Comparison of ENCODE assay signal across 33 cellular contexts in the genomic region with DNA sequence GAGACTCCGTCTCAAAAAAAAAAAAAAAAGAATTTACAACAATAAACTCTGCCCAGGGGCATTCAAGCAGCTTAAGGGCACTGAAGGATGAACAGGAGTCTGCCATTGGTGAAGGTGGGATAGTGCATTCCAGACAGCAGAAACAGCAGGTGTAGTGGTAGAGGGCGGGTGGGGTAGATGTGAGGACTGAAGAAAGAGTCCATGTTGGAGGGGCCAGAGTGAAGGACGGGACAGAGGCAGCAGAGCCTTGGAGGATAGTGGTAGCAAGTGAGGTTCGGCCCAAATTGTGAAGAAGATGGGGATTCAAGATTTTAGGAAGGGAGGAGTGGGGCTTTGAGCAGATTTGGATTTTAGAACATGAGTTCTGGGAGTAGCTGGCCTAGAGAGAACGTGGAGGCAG.
"Had no signal": no experiment of that assay in that cellular context is flagged by ENCODE, and none has a peak within 500 bp of the region (broad histone marks: within the 10 kb centered on the region; RNA-seq: fewer than 3 reads in every experiment).

No MANE protein-coding gene starts in this region.

- H3K36me3 ChIP-seq: adrenal gland, esophagus squamous epithelium, gastroesophageal sphincter, heart right ventricle had no signal

- H3K36me3 Mint-ChIP-seq: activated CD4-positive, alpha-beta memory T cell treated with anti-CD3 and anti-CD28 coated beads for 36 hours; activated CD8-positive, alpha-beta memory T cell treated with anti-CD3 and anti-CD28 coated beads, Interleukin-2, amount 10 ng/mL, durations not matched to agents 7 days and 5 days; activated naive CD4-positive, alpha-beta T cell treated with anti-CD3 and anti-CD28 coated beads, Interleukin-2, amount 50 U/mL, for 24 hours; activated naive CD8-positive, alpha-beta T cell treated with anti-CD3 and anti-CD28 coated beads for 36 hours had no signal

- H3K27ac ChIP-seq: adrenal gland, body of pancreas, esophagus squamous epithelium, gastroesophageal sphincter, heart right ventricle, WERI-Rb-1 had no signal

- H3K4me3 Mint-ChIP-seq: activated B cell treated with CpG ODN at 0.5 μM for 24 hours; activated CD4-positive, alpha-beta memory T cell treated with anti-CD3 and anti-CD28 coated beads for 36 hours; activated CD4-positive, alpha-beta T cell treated with anti-CD3 and anti-CD28 coated beads, Interleukin-2, amount 10 ng/mL, durations not matched to agents 24 days and 14 days; activated CD8-positive, alpha-beta memory T cell treated with anti-CD3 and anti-CD28 coated beads, Interleukin-2, amount 10 ng/mL, durations not matched to agents 7 days and 5 days; activated CD8-positive, alpha-beta T cell treated with anti-CD3 and anti-CD28 coated beads, Interleukin-2, amount 10 ng/mL, durations not matched to agents 7 days and 5 days; activated naive CD4-positive, alpha-beta T cell treated with anti-CD3 and anti-CD28 coated beads for 36 hours; activated naive CD4-positive, alpha-beta T cell treated with anti-CD3 and anti-CD28 coated beads, Interleukin-2, amount 50 U/mL, for 24 hours; activated naive CD8-positive, alpha-beta T cell treated with anti-CD3 and anti-CD28 coated beads for 36 hours; activated naive CD8-positive, alpha-beta T cell treated with anti-CD3 and anti-CD28 coated beads, Interleukin-2, amount 50 U/mL, for 24 hours; activated T-helper 1 cell treated with anti-CD3 and anti-CD28 coated beads, Interleukin-12 subunit alpha, Interleukin-12 subunit beta, Interleukin-2, Interleukin-4 antibody, amounts not matched to agents 30 ng/mL and 10 ng/mL and 1 ng/mL, durations not matched to agents 14 hours and 24 hours and 36 hours; effector memory CD8-positive, alpha-beta T cell; T-helper 1 cell treated with Interleukin-12 subunit alpha and Interleukin-12 subunit beta and Interleukin-4 antibody, amounts not matched to agents 30 μg/mL and 1 μg/mL, for 36 hours had no signal

- H3K27ac Mint-ChIP-seq: activated B cell treated with CpG ODN at 0.5 μM for 24 hours; activated CD4-positive, alpha-beta memory T cell treated with anti-CD3 and anti-CD28 coated beads for 36 hours; activated CD4-positive, alpha-beta T cell treated with anti-CD3 and anti-CD28 coated beads, Interleukin-2, amount 10 ng/mL, durations not matched to agents 24 days and 14 days; activated CD8-positive, alpha-beta memory T cell treated with anti-CD3 and anti-CD28 coated beads, Interleukin-2, amount 10 ng/mL, durations not matched to agents 7 days and 5 days; activated CD8-positive, alpha-beta T cell treated with anti-CD3 and anti-CD28 coated beads, Interleukin-2, amount 10 ng/mL, durations not matched to agents 7 days and 5 days; activated naive CD4-positive, alpha-beta T cell treated with anti-CD3 and anti-CD28 coated beads for 36 hours; activated naive CD4-positive, alpha-beta T cell treated with anti-CD3 and anti-CD28 coated beads, Interleukin-2, amount 50 U/mL, for 24 hours; activated naive CD8-positive, alpha-beta T cell treated with anti-CD3 and anti-CD28 coated beads for 36 hours; activated naive CD8-positive, alpha-beta T cell treated with anti-CD3 and anti-CD28 coated beads, Interleukin-2, amount 50 U/mL, for 24 hours; activated T-helper 1 cell treated with anti-CD3 and anti-CD28 coated beads, Interleukin-12 subunit alpha, Interleukin-12 subunit beta, Interleukin-2, Interleukin-4 antibody, amounts not matched to agents 30 ng/mL and 10 ng/mL and 1 ng/mL, durations not matched to agents 14 hours and 24 hours and 36 hours; activated T-helper 2 cell treated with anti-CD3 and anti-CD28 coated beads, Interferon-gamma antibody, Interleukin-2, Interleukin-4, amounts not matched to agents 10 μg/mL and 5 μg/mL and 100 μg/mL, durations not matched to agents 14 hours and 24 hours and 36 hours; effector memory CD8-positive, alpha-beta T cell; T-helper 1 cell treated with Interleukin-12 subunit alpha and Interleukin-12 subunit beta and Interleukin-4 antibody, amounts not matched to agents 30 μg/mL and 1 μg/mL, for 36 hours had no signal

- H3K9me3 Mint-ChIP-seq: activated B cell treated with CpG ODN at 0.5 μM for 24 hours; activated CD4-positive, alpha-beta memory T cell treated with anti-CD3 and anti-CD28 coated beads for 36 hours; activated CD4-positive, alpha-beta T cell treated with anti-CD3 and anti-CD28 coated beads, Interleukin-2, amount 10 ng/mL, durations not matched to agents 24 days and 14 days; activated naive CD4-positive, alpha-beta T cell treated with anti-CD3 and anti-CD28 coated beads for 36 hours; activated naive CD4-positive, alpha-beta T cell treated with anti-CD3 and anti-CD28 coated beads, Interleukin-2, amount 50 U/mL, for 24 hours; activated naive CD8-positive, alpha-beta T cell treated with anti-CD3 and anti-CD28 coated beads for 36 hours; activated naive CD8-positive, alpha-beta T cell treated with anti-CD3 and anti-CD28 coated beads, Interleukin-2, amount 50 U/mL, for 24 hours; activated T-helper 1 cell treated with anti-CD3 and anti-CD28 coated beads, Interleukin-12 subunit alpha, Interleukin-12 subunit beta, Interleukin-2, Interleukin-4 antibody, amounts not matched to agents 30 ng/mL and 10 ng/mL and 1 ng/mL, durations not matched to agents 14 hours and 24 hours and 36 hours; activated T-helper 2 cell treated with anti-CD3 and anti-CD28 coated beads, Interferon-gamma antibody, Interleukin-2, Interleukin-4, amounts not matched to agents 10 μg/mL and 5 μg/mL and 100 μg/mL, durations not matched to agents 14 hours and 24 hours and 36 hours; effector memory CD8-positive, alpha-beta T cell; T-helper 1 cell treated with Interleukin-12 subunit alpha and Interleukin-12 subunit beta and Interleukin-4 antibody, amounts not matched to agents 30 μg/mL and 1 μg/mL, for 36 hours had no signal

- DNase-seq: activated B cell treated with CpG ODN at 0.5 μM for 24 hours; activated CD4-positive, alpha-beta memory T cell treated with anti-CD3 and anti-CD28 coated beads for 36 hours; activated CD4-positive, alpha-beta T cell treated with anti-CD3 and anti-CD28 coated beads, Interleukin-2, amount 10 ng/mL, durations not matched to agents 24 days and 14 days; activated CD8-positive, alpha-beta memory T cell treated with anti-CD3 and anti-CD28 coated beads, Interleukin-2, amount 10 ng/mL, durations not matched to agents 7 days and 5 days; activated CD8-positive, alpha-beta memory T cell treated with anti-CD3 and anti-CD28 coated beads, Interleukin-2, amount 50 U/mL, for 4 hours; activated CD8-positive, alpha-beta T cell treated with anti-CD3 and anti-CD28 coated beads, Interleukin-2, amount 10 ng/mL, durations not matched to agents 7 days and 5 days; activated effector memory CD4-positive, alpha-beta T cell treated with anti-CD3 and anti-CD28 coated beads, Interleukin-2, amount 50 U/mL, for 16 hours; activated naive CD4-positive, alpha-beta T cell treated with anti-CD3 and anti-CD28 coated beads for 36 hours; activated naive CD8-positive, alpha-beta T cell treated with anti-CD3 and anti-CD28 coated beads for 36 hours; activated naive CD8-positive, alpha-beta T cell treated with anti-CD3 and anti-CD28 coated beads, Interleukin-2, amount 50 U/mL, for 24 hours; activated T-cell treated with anti-CD3 and anti-CD28 coated beads, Interleukin-2, amount 50 U/mL, for 1 hour; activated T-cell treated with anti-CD3 and anti-CD28 coated beads, Interleukin-2, amount 50 U/mL, for 48 hours; adrenal gland; amygdala; aorta; body of pancreas; caudate nucleus; cortex of kidney; dermis blood vessel endothelial cell; effector CD4-positive, alpha-beta T cell; effector memory CD8-positive, alpha-beta T cell; erythroblast; esophagus squamous epithelium; foreskin melanocyte; heart right ventricle; T-helper 9 cell; WERI-Rb-1 had no signal

- H3K4me3 ChIP-seq: adrenal gland, body of pancreas, esophagus squamous epithelium, gastroesophageal sphincter, heart right ventricle had no signal

- ATAC-seq: activated CD4-positive, CD25-positive, alpha-beta regulatory T cell treated with anti-CD3 and anti-CD28 coated beads, Interleukin-2, amount 50 U/mL, for 24 hours; activated CD8-positive, alpha-beta memory T cell treated with anti-CD3 and anti-CD28 coated beads, Interleukin-2, amount 10 ng/mL, durations not matched to agents 7 days and 5 days; activated CD8-positive, alpha-beta T cell treated with anti-CD3 and anti-CD28 coated beads, Interleukin-2, amount 10 ng/mL, durations not matched to agents 7 days and 5 days; activated naive CD8-positive, alpha-beta T cell treated with anti-CD3 and anti-CD28 coated beads, Interleukin-2, amount 50 U/mL, for 24 hours; body of pancreas; effector memory CD8-positive, alpha-beta T cell; gastroesophageal sphincter; heart right ventricle had no signal

- H3K9me3 ChIP-seq: adrenal gland, body of pancreas, esophagus squamous epithelium, gastroesophageal sphincter, heart right ventricle had no signal

- H3K27me3 ChIP-seq: adrenal gland, body of pancreas, esophagus squamous epithelium, gastroesophageal sphincter had no signal

- H3K4me1 ChIP-seq: adrenal gland, body of pancreas, esophagus squamous epithelium, gastroesophageal sphincter, heart right ventricle had no signal

- H3K4me1 Mint-ChIP-seq: activated B cell treated with CpG ODN at 0.5 μM for 24 hours; activated CD8-positive, alpha-beta memory T cell treated with anti-CD3 and anti-CD28 coated beads, Interleukin-2, amount 10 ng/mL, durations not matched to agents 7 days and 5 days; activated naive CD4-positive, alpha-beta T cell treated with anti-CD3 and anti-CD28 coated beads, Interleukin-2, amount 50 U/mL, for 24 hours; activated naive CD8-positive, alpha-beta T cell treated with anti-CD3 and anti-CD28 coated beads for 36 hours had no signal

- H3K27me3 Mint-ChIP-seq: activated B cell treated with CpG ODN at 0.5 μM for 24 hours; activated CD4-positive, alpha-beta T cell treated with anti-CD3 and anti-CD28 coated beads, Interleukin-2, amount 10 ng/mL, durations not matched to agents 24 days and 14 days; activated CD8-positive, alpha-beta memory T cell treated with anti-CD3 and anti-CD28 coated beads, Interleukin-2, amount 10 ng/mL, durations not matched to agents 7 days and 5 days; activated naive CD8-positive, alpha-beta T cell treated with anti-CD3 and anti-CD28 coated beads for 36 hours had no signal
